Comparison of ENCODE assay signal across 8 cellular contexts in genomic region chr2:219402665-219403515, GRCh38. TPM values are rescaled to one million over a fixed set of nuclear protein-coding genes. Genes with fewer than 3 reads are reported as not detected.
DNase-seq lines count a peak whose midpoint lies in the region; ATAC-seq and TF ChIP-seq lines count a peak whose summit lies in the region.

No MANE protein-coding gene starts in this region.

- H3K4me2 ChIP-seq in KMS-11: no peak overlapping the region

- no peaks in the 10 kb centered on the region for H3K9me3 Mint-ChIP-seq in activated T-helper 1 cell treated with anti-CD3 and anti-CD28 coated beads, Interleukin-12 subunit alpha, Interleukin-12 subunit beta, Interleukin-2, Interleukin-4 antibody, amounts not matched to agents 30 ng/mL and 10 ng/mL and 1 ng/mL, durations not matched to agents 14 hours and 24 hours and 36 hours

- no peak overlapping the region for H3K9ac ChIP-seq in KMS-11

- TF ChIP-seq POLR2A in transverse colon (IDR thresholded peaks at IDR 0.05): no peak

- no peak for TF ChIP-seq EP300 in transverse colon (IDR thresholded peaks at IDR 0.05; ENCODE audit: low read depth)

- ATAC-seq in GM21381 (IDR thresholded peaks at IDR 0.05; ENCODE audit: unreplicated experiment): peak; percentile 89

- no peak overlapping the region for H3K27ac ChIP-seq in KMS-11
- peak overlapping the region; percentile 79 to 91 (median 86) for H3K27ac ChIP-seq in transverse colon

- no peaks in the 10 kb centered on the region for H3K4me1 Mint-ChIP-seq in activated T-helper 1 cell treated with anti-CD3 and anti-CD28 coated beads, Interleukin-12 subunit alpha, Interleukin-12 subunit beta, Interleukin-2, Interleukin-4 antibody, amounts not matched to agents 30 ng/mL and 10 ng/mL and 1 ng/mL, durations not matched to agents 14 hours and 24 hours and 36 hours (ENCODE audit: low read depth)

- H3K27me3 ChIP-seq in KMS-11 (ENCODE audit: insufficient read depth, low read depth) (no peaks in the 10 kb centered on the region), transverse colon (no peaks in the 10 kb centered on the region)

- WGBS in transverse colon (ENCODE audit: low coverage in 1 of 2), 2 donors: 17 to 44% methylated on average over 7 to 15 of the region's 15 CpGs

- H3K79me2 ChIP-seq in KMS-11 (ENCODE audit: insufficient read depth, low read depth): no peaks in the 10 kb centered on the region

- no peak overlapping the region for H3K4me3 Mint-ChIP-seq in activated T-helper 1 cell treated with anti-CD3 and anti-CD28 coated beads, Interleukin-12 subunit alpha, Interleukin-12 subunit beta, Interleukin-2, Interleukin-4 antibody, amounts not matched to agents 30 ng/mL and 10 ng/mL and 1 ng/mL, durations not matched to agents 14 hours and 24 hours and 36 hours

- no peaks in the 10 kb centered on the region for H4K20me1 ChIP-seq in KMS-11 (ENCODE audit: insufficient read depth)

- peaks cover 14% of the 10 kb centered on the region for H3K27me3 Mint-ChIP-seq in activated T-helper 1 cell treated with anti-CD3 and anti-CD28 coated beads, Interleukin-12 subunit alpha, Interleukin-12 subunit beta, Interleukin-2, Interleukin-4 antibody, amounts not matched to agents 30 ng/mL and 10 ng/mL and 1 ng/mL, durations not matched to agents 14 hours and 24 hours and 36 hours (ENCODE audit: insufficient read depth)

- no peaks in the 10 kb centered on the region for H3K36me3 Mint-ChIP-seq in activated T-helper 1 cell treated with anti-CD3 and anti-CD28 coated beads, Interleukin-12 subunit alpha, Interleukin-12 subunit beta, Interleukin-2, Interleukin-4 antibody, amounts not matched to agents 30 ng/mL and 10 ng/mL and 1 ng/mL, durations not matched to agents 14 hours and 24 hours and 36 hours (ENCODE audit: low read depth)

- no peaks in the 10 kb centered on the region for H3K36me3 ChIP-seq in KMS-11 (ENCODE audit: insufficient read depth)
- no peaks in the 10 kb centered on the region for H3K36me3 ChIP-seq in transverse colon

- no peaks in the 10 kb centered on the region for H3K9me3 ChIP-seq in transverse colon

- no peak overlapping the region for H3K27ac Mint-ChIP-seq in activated T-helper 1 cell treated with anti-CD3 and anti-CD28 coated beads, Interleukin-12 subunit alpha, Interleukin-12 subunit beta, Interleukin-2, Interleukin-4 antibody, amounts not matched to agents 30 ng/mL and 10 ng/mL and 1 ng/mL, durations not matched to agents 14 hours and 24 hours and 36 hours

- no peak overlapping the region for H2AFZ ChIP-seq in KMS-11 (ENCODE audit: low read depth)

- peak; percentile 77 for DNase-seq in COR-L47 (lab: John Stamatoyannopoulos, UW)
- DNase-seq in RKO (ENCODE audit: low spot score): peak; percentile 87
- DNase-seq in activated T-helper 1 cell treated with anti-CD3 and anti-CD28 coated beads, Interleukin-12 subunit alpha, Interleukin-12 subunit beta, Interleukin-2, Interleukin-4 antibody, amounts not matched to agents 30 ng/mL and 10 ng/mL and 1 ng/mL, durations not matched to agents 14 hours and 24 hours and 36 hours (ENCODE audit: low spot score): peak; percentile 45
- DNase-seq in fibroblast of the conjunctiva (ENCODE audit: low read depth): peak; percentile 79
- DNase-seq in nucleus accumbens (lab: John Stamatoyannopoulos, UW): peak in 47 of 56 donors; percentile 2 to 85 (median 32)
- DNase-seq in transverse colon: peak; percentile 59

- intact Hi-C loops in activated T-helper 1 cell treated with anti-CD3 and anti-CD28 coated beads, Interleukin-12 subunit alpha, Interleukin-12 subunit beta, Interleukin-2, Interleukin-4 antibody, amounts not matched to agents 30 ng/mL and 10 ng/mL and 1 ng/mL, durations not matched to agents 14 hours and 24 hours and 36 hours (cut with micrococcal nuclease): loop anchor here (1.0 kb wide), 4 partner anchors 31 to 239 kb away; partner anchors contain the start of genes GMPPA and SPEG
- intact Hi-C loops in transverse colon (cut with DNase I; ENCODE audit: low total_unique reads): no loop called here

- H3K4me3 ChIP-seq in KMS-11 (IDR thresholded peaks at IDR 0.05; ENCODE audit: insufficient read depth, low read depth, low read length) (no peak overlapping the region), transverse colon (no peak overlapping the region)

- in situ Hi-C loops in transverse colon (cut with MboI; ENCODE audit: low pct_ligation_motif_present in 1 of 4, low pct_unique_long_range_greater_than_20kb in 1 of 4, low sequenced_read_pairs in 3 of 4): loop anchor here in 3 of 4 donors (10.0 kb wide), 1 partner anchor 122 kb away; no protein-coding TSS in a partner anchor

- peak; percentile 82 for TF ChIP-seq CTCF in KMS-11 (conservative IDR thresholded peaks at IDR 0.05; ENCODE audit: low read depth, low read length)
- peak; percentile 87 to 93 (median 89) for TF ChIP-seq CTCF in transverse colon (IDR thresholded peaks at IDR 0.05)

- H3K4me1 ChIP-seq in KMS-11 (ENCODE audit: low read depth, poor library complexity, severe bottlenecking): peaks cover 5% of the 10 kb centered on the region
- peaks cover 17 to 45% (median 28%) of the 10 kb centered on the region in 4 donors for H3K4me1 ChIP-seq in transverse colon

RNA-seq across cellular contexts. Expression of gene DNPEP, which starts 15.2 kb away (rescaled TPM):
- 124 and 128 TPM in 2 replicates for total RNA-seq in activated T-helper 1 cell treated with anti-CD3 and anti-CD28 coated beads, Interleukin-12 subunit alpha, Interleukin-12 subunit beta, Interleukin-2, Interleukin-4 antibody, amounts not matched to agents 30 ng/mL and 10 ng/mL and 1 ng/mL, durations not matched to agents 14 hours and 24 hours and 36 hours
- total RNA-seq in transverse colon: 100 to 1,000 TPM in 2 of 4 donors, 10 to 100 TPM in 2; 61.3 to 142 (median 104) TPM

RNA-seq across cellular contexts. Expression of gene DES, which starts 15.3 kb away (rescaled TPM):
- total RNA-seq in activated T-helper 1 cell treated with anti-CD3 and anti-CD28 coated beads, Interleukin-12 subunit alpha, Interleukin-12 subunit beta, Interleukin-2, Interleukin-4 antibody, amounts not matched to agents 30 ng/mL and 10 ng/mL and 1 ng/mL, durations not matched to agents 14 hours and 24 hours and 36 hours: not detected in 2 replicates
- over 10,000 TPM in 1 of 4 donors, 1,000 to 10,000 TPM in 2, 100 to 1,000 TPM in 1; 1,000 to 12,373 (median 1,519) TPM for total RNA-seq in transverse colon

RNA-seq across cellular contexts. Expression of gene SPEG, which starts 31.8 kb away (rescaled TPM):
- total RNA-seq in activated T-helper 1 cell treated with anti-CD3 and anti-CD28 coated beads, Interleukin-12 subunit alpha, Interleukin-12 subunit beta, Interleukin-2, Interleukin-4 antibody, amounts not matched to agents 30 ng/mL and 10 ng/mL and 1 ng/mL, durations not matched to agents 14 hours and 24 hours and 36 hours: 0.13 TPM in 1 of 2 replicates, not detected in the other
- 10 to 100 TPM; 26.5 to 95.8 (median 48.5) TPM for total RNA-seq in transverse colon

Comparison
In these comparisons a context has a peak if more than half of its experiments do, and no peak if none do; other contexts are left out.
1. DNase-seq: peak in every context shown above with its lines; median percentile 87 in RKO; 79 in fibroblast of the conjunctiva; 77 in COR-L47; 59 in transverse colon; 45 in activated T-helper 1 cell treated with anti-CD3 and anti-CD28 coated beads, Interleukin-12 subunit alpha, Interleukin-12 subunit beta, Interleukin-2, Interleukin-4 antibody, amounts not matched to agents 30 ng/mL and 10 ng/mL and 1 ng/mL, durations not matched to agents 14 hours and 24 hours and 36 hours; 32 in nucleus accumbens.
2. RNA of gene DES, which starts 15.3 kb away (total RNA-seq): 1,000 to 12,373 TPM in transverse colon; not detected in activated T-helper 1 cell treated with anti-CD3 and anti-CD28 coated beads, Interleukin-12 subunit alpha, Interleukin-12 subunit beta, Interleukin-2, Interleukin-4 antibody, amounts not matched to agents 30 ng/mL and 10 ng/mL and 1 ng/mL, durations not matched to agents 14 hours and 24 hours and 36 hours; every median in the first group is over 1,000 times any median in the second.
3. RNA of gene SPEG, which starts 31.8 kb away (total RNA-seq): 26.5 to 95.8 TPM in transverse colon; 0.13 TPM in activated T-helper 1 cell treated with anti-CD3 and anti-CD28 coated beads, Interleukin-12 subunit alpha, Interleukin-12 subunit beta, Interleukin-2, Interleukin-4 antibody, amounts not matched to agents 30 ng/mL and 10 ng/mL and 1 ng/mL, durations not matched to agents 14 hours and 24 hours and 36 hours; every median in the first group is over 10 times any median in the second.